ENCODE assay signal across 8 cellular contexts in the genomic region with DNA sequence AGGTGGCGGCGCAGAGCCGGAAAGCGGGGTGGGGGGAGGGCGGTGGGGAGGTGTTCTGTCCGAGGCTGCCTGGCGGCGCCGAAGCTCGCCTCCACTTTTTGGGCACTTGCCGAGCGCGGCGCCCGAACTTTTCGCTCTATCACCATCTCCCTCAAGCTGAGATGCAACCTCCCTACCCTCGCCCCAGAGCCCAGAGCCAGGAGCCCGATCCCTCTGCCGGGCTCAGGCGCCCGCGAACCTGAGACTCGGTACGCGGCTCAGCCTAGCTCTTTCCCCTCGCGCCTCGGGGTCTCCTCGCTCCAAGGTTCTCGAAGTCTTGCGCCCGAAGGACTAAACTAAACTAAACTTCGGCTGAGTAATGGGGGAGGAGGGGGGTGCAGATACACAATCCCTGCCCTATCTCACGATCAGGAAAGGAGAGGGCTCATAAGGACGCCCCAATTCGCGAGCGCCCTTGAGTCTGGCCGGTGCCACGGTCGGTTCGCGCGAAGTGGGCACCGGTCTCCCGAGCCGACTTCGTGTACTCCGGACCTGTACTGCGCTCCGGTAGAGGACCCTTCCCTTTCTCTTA. TPM values are rescaled to one million over a fixed set of nuclear protein-coding genes. Genes with fewer than 3 reads are reported as not detected.
DNase-seq lines count a peak whose midpoint lies in the region; ATAC-seq, FAIRE-seq and TF ChIP-seq lines count a peak whose summit lies in the region.

No MANE protein-coding gene starts in this region.

- H3K9me3 ChIP-seq in A549 (no peaks in the 10 kb centered on the region), HEK293 (ENCODE audit: control insufficient read depth, insufficient read depth, low read depth, low read length) (no peaks in the 10 kb centered on the region)

- H3K27ac Mint-ChIP-seq in naive thymus-derived CD8-positive, alpha-beta T cell: peak overlapping the region in 1 of 10 donors; percentile 9

- 93% methylated on average over 46 of the region's 51 CpGs for WGBS in A549 (ENCODE audit: missing lambda C conversion rate)

- no peak for TF ChIP-seq POLR2A in A549 (IDR thresholded peaks at IDR 0.05; ENCODE audit: low read length)

- peak overlapping the region; percentile 77 for H3K4me2 ChIP-seq in A549

- TF ChIP-seq EP300 in A549 (IDR thresholded peaks at IDR 0.05): no peak

- peak overlapping the region in 7 of 10 donors; percentile 9 to 73 (median 42) for H3K4me3 Mint-ChIP-seq in naive thymus-derived CD8-positive, alpha-beta T cell

- peaks cover 6 to 19% (median 10%) of the 10 kb centered on the region in 4 donors for H3K4me1 Mint-ChIP-seq in naive thymus-derived CD8-positive, alpha-beta T cell

- peaks cover 0 to 12% (median 9%) of the 10 kb centered on the region in 3 donors for H3K36me3 Mint-ChIP-seq in naive thymus-derived CD8-positive, alpha-beta T cell

- TF ChIP-seq CTCF in A549 (IDR thresholded peaks at IDR 0.05): no peak
- no peak for TF ChIP-seq CTCF in HEK293 (tag by site-specific recombination; IDR thresholded peaks at IDR 0.05)
- no peak for TF ChIP-seq CTCF in epithelial cell of proximal tubule (conservative IDR thresholded peaks at IDR 0.05; ENCODE audit: low read depth, low read length)

- ATAC-seq in A549 (no peak), GM19467 (IDR thresholded peaks at IDR 0.05; ENCODE audit: unreplicated experiment) (no peak), esophagus mucosa (no peak)
- ATAC-seq in naive thymus-derived CD8-positive, alpha-beta T cell: no peak

- H3K27ac ChIP-seq in A549: 0 out of 6 replicates have a peak overlapping the region, but pooled peaks of 1 of the 2 experiments have one; percentile 13
- peak overlapping the region; percentile 99 for H3K27ac ChIP-seq in HEK293 (ENCODE audit: extremely low read depth, low read depth, low read length)

- POLR2A ChIA-PET in A549 (lab: Yijun Ruan, JAX): interaction anchor here (1.1 kb wide), 1 partner anchor 386 kb away, joined by 3 read pairs; no protein-coding TSS in a partner anchor
- POLR2A ChIA-PET in HEK293 (lab: Yijun Ruan, JAX): interaction anchor here (0.5 to 1.9 kb wide), 6 partner anchors 9 to 608 kb away, joined by 3 to 9 read pairs (median 4); no protein-coding TSS in a partner anchor
- POLR2A ChIA-PET in naive thymus-derived CD8-positive, alpha-beta T cell (lab: Charles Lee): no interaction called here

- no peak for FAIRE-seq in A549 (lab: Jason Lieb, UNC)

- H3K27me3 Mint-ChIP-seq in naive thymus-derived CD8-positive, alpha-beta T cell: peaks cover 36 to 70% (median 60%) of the 10 kb centered on the region in 5 donors

- H3K9me3 Mint-ChIP-seq in naive thymus-derived CD8-positive, alpha-beta T cell: peaks cover 0 to 18% (median 0%) of the 10 kb centered on the region in 9 donors

- H3K4me1 ChIP-seq in A549 (no peaks in the 10 kb centered on the region), HEK293 (ENCODE audit: control insufficient read depth, insufficient read depth, low read length) (peaks cover 8% of the 10 kb centered on the region)

- TF ChIP-seq RAD21 in A549 (conservative IDR thresholded peaks at IDR 0.05 in 1 of 2, IDR thresholded peaks at IDR 0.05 in 1 of 2): no peak

- no peak for DNase-seq in A549 (ENCODE audit: low read depth in 1 of 2, low spot score in 1 of 2)
- DNase-seq in epithelial cell of proximal tubule (ENCODE audit: low read depth): no peak
- no peak for DNase-seq in naive thymus-derived CD8-positive, alpha-beta T cell
- no peak for DNase-seq in foreskin melanocyte
- no peak for DNase-seq in OCI-M2 (lab: John Stamatoyannopoulos, UW; ENCODE audit: unreplicated experiment)

- H3K36me3 ChIP-seq in HEK293 (ENCODE audit: control insufficient read depth in 2 of 2, insufficient read depth in 1 of 2, low read length in 2 of 2): no peaks in the 10 kb centered on the region

- 0 out of 3 replicates have a peak overlapping the region, but pooled peaks have one; percentile 42 for H3K4me3 ChIP-seq in A549
- H3K4me3 ChIP-seq in HEK293 (ENCODE audit: low read depth, low read length): peak overlapping the region; percentile 78
- peak overlapping the region; percentile 94 for H3K4me3 ChIP-seq in epithelial cell of proximal tubule (ENCODE audit: low read depth, low read length)

- CTCF ChIA-PET in A549 (lab: Yijun Ruan, JAX) (no interaction called here), HEK293 (lab: Yijun Ruan, JAX) (interaction anchor here (0.7 kb wide), 1 partner anchor 1313 kb away, joined by 3 read pairs; no protein-coding TSS in a partner anchor)

TF ChIP-seq in A549, 52 proteins besides CTCF, POLR2A, EP300 and RAD21:
- TF ChIP-seq FOSB (CRISPR knock-in tag; IDR thresholded peaks at IDR 0.05): no peak
- TF ChIP-seq ZSCAN20 (CRISPR knock-in tag; IDR thresholded peaks at IDR 0.05): no peak
- no peak for TF ChIP-seq BHLHE40 (IDR thresholded peaks at IDR 0.05; ENCODE audit: low read depth, low read length)
- TF ChIP-seq SMC3 (IDR thresholded peaks at IDR 0.05): no peak
- TF ChIP-seq EHF (CRISPR knock-in tag; IDR thresholded peaks at IDR 0.05): no peak
- TF ChIP-seq BCL3 (IDR thresholded peaks at IDR 0.05): no peak
- no peak for TF ChIP-seq ESRRA (IDR thresholded peaks at IDR 0.05; ENCODE audit: borderline replicate concordance, low read length)
- no peak for TF ChIP-seq KDM5A (IDR thresholded peaks at IDR 0.05)
- TF ChIP-seq RCOR1 (IDR thresholded peaks at IDR 0.05; ENCODE audit: low read depth, low read length): no peak
- no peak for TF ChIP-seq MAX (IDR thresholded peaks at IDR 0.05)
- no peak for TF ChIP-seq CBX8 (IDR thresholded peaks at IDR 0.05)
- no peak for TF ChIP-seq FOSL2 (IDR thresholded peaks at IDR 0.05)
- no peak for TF ChIP-seq FOSL2 (CRISPR knock-in tag; IDR thresholded peaks at IDR 0.05)

TF ChIP-seq in HEK293, 187 proteins besides CTCF, POLR2A, EP300 and RAD21 (continues in another document):
- no peak for TF ChIP-seq ZNF645 (tag by site-specific recombination; IDR thresholded peaks at IDR 0.05)
- peak; percentile 72 for TF ChIP-seq ZNF335 (tag by site-specific recombination; conservative IDR thresholded peaks at IDR 0.05)
- no peak for TF ChIP-seq KLF7 (tag by site-specific recombination; IDR thresholded peaks at IDR 0.05; ENCODE audit: borderline replicate concordance)
- no peak for TF ChIP-seq ZNF792 (tag by site-specific recombination; IDR thresholded peaks at IDR 0.05)
- 0 out of 2 replicates have a peak, but pooled peaks have one; percentile 17 for TF ChIP-seq ZXDB (tag by site-specific recombination; IDR thresholded peaks at IDR 0.05)
- TF ChIP-seq REPIN1 (tag by site-specific recombination; IDR thresholded peaks at IDR 0.05; ENCODE audit: low read depth): no peak
- TF ChIP-seq, protein P1, sequence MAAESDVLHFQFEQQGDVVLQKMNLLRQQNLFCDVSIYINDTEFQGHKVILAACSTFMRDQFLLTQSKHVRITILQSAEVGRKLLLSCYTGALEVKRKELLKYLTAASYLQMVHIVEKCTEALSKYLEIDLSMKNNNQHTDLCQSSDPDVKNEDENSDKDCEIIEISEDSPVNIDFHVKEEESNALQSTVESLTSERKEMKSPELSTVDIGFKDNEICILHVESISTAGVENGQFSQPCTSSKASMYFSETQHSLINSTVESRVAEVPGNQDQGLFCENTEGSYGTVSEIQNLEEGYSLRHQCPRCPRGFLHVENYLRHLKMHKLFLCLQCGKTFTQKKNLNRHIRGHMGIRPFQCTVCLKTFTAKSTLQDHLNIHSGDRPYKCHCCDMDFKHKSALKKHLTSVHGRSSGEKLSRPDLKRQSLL (tag by site-specific recombination; IDR thresholded peaks at IDR 0.05): peak; percentile 98
- no peak for TF ChIP-seq OVOL3 (tag by site-specific recombination; IDR thresholded peaks at IDR 0.05)
- no peak for TF ChIP-seq ZBTB11 (tag by site-specific recombination; conservative IDR thresholded peaks at IDR 0.05; ENCODE audit: low read depth)
- TF ChIP-seq ZNF530 (tag by site-specific recombination; IDR thresholded peaks at IDR 0.05; ENCODE audit: low read depth): peak; percentile 37; the same call in 1 of the 2 replicates

RNA-seq across cellular contexts. Expression of gene SALL1, which starts 1.7 kb away (rescaled TPM):
- polyA plus RNA-seq in A549 (2011; rRNA removed) (0.28 and 0.37 TPM in 2 replicates), A549 (2017; fragmentation: RNase III; extraction: RNeasy Plus Mini Kit Qiagen cat#74134 plus additional on column Dnase treatment) (0.04 to 0.21 TPM (median 0.13 TPM) in 3 replicates)
- polyA plus RNA-seq in A549 (2012; cell fraction: cytosol; rRNA removed): 0.34 and 0.36 TPM in 2 replicates
- 0.28 and 0.42 TPM in 2 replicates for polyA plus RNA-seq in A549 (2012; cell fraction: nucleus; rRNA removed)
- 0.78 and 0.79 TPM in 2 replicates for polyA minus RNA-seq in A549 (2011; rRNA and poly(A)+ RNA removed)
- total RNA-seq in epithelial cell of proximal tubule (17.4 and 20.0 TPM in 2 replicates), esophagus mucosa (not detected)
- not detected for total RNA-seq in naive thymus-derived CD8-positive, alpha-beta T cell
- polyA plus RNA-seq in naive thymus-derived CD8-positive, alpha-beta T cell: not detected

Comparison
In these comparisons a context has a peak if more than half of its experiments do, and no peak if none do; other contexts are left out.
1. H3K4me3 ChIP-seq: peak in every context shown above with its lines; median percentile 94 in epithelial cell of proximal tubule; 78 in HEK293; 42 in A549.
2. RNA of gene SALL1, which starts 1.7 kb away (total RNA-seq): 17.4 to 20.0 TPM in epithelial cell of proximal tubule; not detected in esophagus mucosa (single experiment) and not detected in naive thymus-derived CD8-positive, alpha-beta T cell; every median in the first group is over 10 times any median in the second.